Comparison of ENCODE assay signal across 20 cellular contexts in genomic region chr4:39721788-39722187, GRCh38.
"Had no signal": no experiment of that assay in that cellular context is flagged by ENCODE, and none has a peak within 500 bp of the region (broad histone marks: within the 10 kb centered on the region; RNA-seq: fewer than 3 reads in every experiment).

No MANE protein-coding gene starts in this region.

- H3K27ac ChIP-seq: tibial nerve had no signal

- H3K27me3 Mint-ChIP-seq: activated CD4-positive, alpha-beta memory T cell treated with anti-CD3 and anti-CD28 coated beads, Interleukin-2, amount 10 ng/mL, durations not matched to agents 7 days and 5 days; activated CD4-positive, alpha-beta T cell treated with anti-CD3 and anti-CD28 coated beads, Interleukin-2, amount 10 ng/mL, durations not matched to agents 24 days and 14 days; central memory CD8-positive, alpha-beta T cell; naive thymus-derived CD8-positive, alpha-beta T cell had no signal

- H3K27me3 ChIP-seq: tibial nerve had no signal

- ATAC-seq: activated naive CD4-positive, alpha-beta T cell treated with anti-CD3 and anti-CD28 coated beads, Interleukin-2, amount 50 U/mL, for 72 hours; naive thymus-derived CD8-positive, alpha-beta T cell; sciatic nerve; SK-N-SH treated with all-trans-retinoic acid at 6 μM for 48 hours; stimulated activated effector memory CD8-positive, alpha-beta T cell treated with anti-CD3 and anti-CD28 coated beads, Interleukin-12 subunit alpha, Interleukin-12 subunit beta, amount 100 ng/mL, for 72 hours had no signal

- H3K27ac Mint-ChIP-seq: activated CD4-positive, alpha-beta memory T cell treated with anti-CD3 and anti-CD28 coated beads, Interleukin-2, amount 10 ng/mL, durations not matched to agents 7 days and 5 days; activated CD4-positive, alpha-beta T cell treated with anti-CD3 and anti-CD28 coated beads, Interleukin-2, amount 10 ng/mL, durations not matched to agents 24 days and 14 days; activated naive CD4-positive, alpha-beta T cell treated with anti-CD3 and anti-CD28 coated beads, Interleukin-2, amount 50 U/mL, for 72 hours; activated T-helper 2 cell treated with anti-CD3 and anti-CD28 coated beads, Interferon-gamma antibody, Interleukin-2, Interleukin-4, amounts not matched to agents 10 μg/mL and 5 μg/mL and 100 μg/mL, durations not matched to agents 14 hours and 24 hours and 36 hours; stimulated activated effector memory CD8-positive, alpha-beta T cell treated with anti-CD3 and anti-CD28 coated beads, Interleukin-12 subunit alpha, Interleukin-12 subunit beta, amount 100 ng/mL, for 72 hours had no signal

- DNase-seq: activated CD4-positive, alpha-beta memory T cell treated with anti-CD3 and anti-CD28 coated beads, Interleukin-2, amount 10 ng/mL, durations not matched to agents 7 days and 5 days; activated CD4-positive, alpha-beta T cell treated with anti-CD3 and anti-CD28 coated beads, Interleukin-2, amount 10 ng/mL, durations not matched to agents 24 days and 14 days; activated CD4-positive, CD25-positive, alpha-beta regulatory T cell treated with anti-CD3 and anti-CD28 coated beads, Interleukin-2, amount 50 U/mL, for 72 hours; activated T-cell treated with anti-CD3 and anti-CD28 coated beads, Interleukin-2, amount 50 U/mL, for 48 hours; anterior cingulate cortex; dermis blood vessel endothelial cell; effector CD4-positive, alpha-beta T cell; midbrain; naive thymus-derived CD8-positive, alpha-beta T cell; retina; small intestine; stimulated activated CD4-positive, alpha-beta T cell treated with anti-CD3 and anti-CD28 coated beads, Interleukin-4, amount 100 ng/mL, for 24 hours; T-helper 2 cell had no signal

- H3K4me3 Mint-ChIP-seq: activated CD4-positive, alpha-beta memory T cell treated with anti-CD3 and anti-CD28 coated beads, Interleukin-2, amount 10 ng/mL, durations not matched to agents 7 days and 5 days; activated CD4-positive, alpha-beta T cell treated with anti-CD3 and anti-CD28 coated beads, Interleukin-2, amount 10 ng/mL, durations not matched to agents 24 days and 14 days; central memory CD8-positive, alpha-beta T cell; stimulated activated effector memory CD8-positive, alpha-beta T cell treated with anti-CD3 and anti-CD28 coated beads, Interleukin-12 subunit alpha, Interleukin-12 subunit beta, amount 100 ng/mL, for 72 hours had no signal

- H3K9me3 ChIP-seq: tibial nerve had no signal

- H3K4me3 ChIP-seq: tibial nerve had no signal

- H3K9me3 Mint-ChIP-seq: activated CD4-positive, alpha-beta memory T cell treated with anti-CD3 and anti-CD28 coated beads, Interleukin-2, amount 10 ng/mL, durations not matched to agents 7 days and 5 days; activated CD4-positive, alpha-beta T cell treated with anti-CD3 and anti-CD28 coated beads, Interleukin-2, amount 10 ng/mL, durations not matched to agents 24 days and 14 days; activated naive CD4-positive, alpha-beta T cell treated with anti-CD3 and anti-CD28 coated beads, Interleukin-2, amount 50 U/mL, for 72 hours; activated T-helper 2 cell treated with anti-CD3 and anti-CD28 coated beads, Interferon-gamma antibody, Interleukin-2, Interleukin-4, amounts not matched to agents 10 μg/mL and 5 μg/mL and 100 μg/mL, durations not matched to agents 14 hours and 24 hours and 36 hours; central memory CD8-positive, alpha-beta T cell; naive thymus-derived CD8-positive, alpha-beta T cell; stimulated activated effector memory CD8-positive, alpha-beta T cell treated with anti-CD3 and anti-CD28 coated beads, Interleukin-12 subunit alpha, Interleukin-12 subunit beta, amount 100 ng/mL, for 72 hours had no signal
